14 cellular contexts compared by ENCODE assay signal in the genomic region with DNA sequence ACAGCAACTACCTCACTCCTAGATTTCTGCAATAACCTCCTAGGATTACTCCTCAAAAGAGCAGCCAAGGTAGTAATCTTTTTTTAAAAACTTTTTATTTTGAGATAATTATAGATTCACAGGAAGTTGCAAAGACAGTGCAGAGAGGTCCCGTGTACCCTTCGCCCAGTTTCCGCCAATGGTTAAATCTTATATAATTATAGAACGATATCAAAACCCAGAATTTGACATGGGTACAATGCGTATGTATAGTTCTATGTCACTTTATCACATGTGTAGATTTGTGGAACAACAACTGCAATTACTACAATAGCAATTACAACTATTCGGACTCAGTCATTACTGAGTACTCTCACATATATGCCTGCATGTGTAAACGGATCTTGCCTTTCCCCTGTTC.
DNase-seq lines count a peak whose midpoint lies in the region; ATAC-seq and TF ChIP-seq lines count a peak whose summit lies in the region.
"Had no signal": no experiment of that assay in that cellular context is flagged by ENCODE, and none has a peak within 500 bp of the region (broad histone marks: within the 10 kb centered on the region; RNA-seq: fewer than 3 reads in every experiment).

No MANE protein-coding gene starts in this region.

- no peak for ATAC-seq in activated CD4-positive, alpha-beta T cell treated with anti-CD3 and anti-CD28 coated beads for 36 hours
- no peak for ATAC-seq in stimulated activated effector memory CD8-positive, alpha-beta T cell treated with anti-CD3 and anti-CD28 coated beads, Interleukin-12 subunit alpha, Interleukin-12 subunit beta, amount 100 ng/mL, for 72 hours

- no peaks in the 10 kb centered on the region for H3K27me3 ChIP-seq in mammary epithelial cell (ENCODE audit: insufficient read depth, low read length)
- H3K27me3 ChIP-seq: colonic mucosa had no signal

- H3K27ac Mint-ChIP-seq in activated CD4-positive, alpha-beta T cell treated with anti-CD3 and anti-CD28 coated beads for 36 hours: peak overlapping the region; percentile 94
- H3K27ac Mint-ChIP-seq in stimulated activated effector memory CD8-positive, alpha-beta T cell treated with anti-CD3 and anti-CD28 coated beads, Interleukin-12 subunit alpha, Interleukin-12 subunit beta, amount 100 ng/mL, for 72 hours: peak overlapping the region; percentile 90

- intact Hi-C loops in activated CD4-positive, alpha-beta T cell treated with anti-CD3 and anti-CD28 coated beads for 36 hours (cut with DNase I, micrococcal nuclease): no loop called here
- intact Hi-C loops in mammary epithelial cell (cut with micrococcal nuclease): no loop called here

- POLR2A ChIA-PET in activated CD4-positive, alpha-beta T cell treated with anti-CD3 and anti-CD28 coated beads for 36 hours (lab: Charles Lee): interaction anchor here (0.6 to 1.5 kb wide), 7 partner anchors 54 to 298 kb away, joined by 3 to 11 read pairs (median 5); no protein-coding TSS in a partner anchor

- H3K36me3 ChIP-seq in mammary epithelial cell (ENCODE audit: insufficient read depth, low read length): peaks cover 2% of the 10 kb centered on the region
- H3K36me3 ChIP-seq: colonic mucosa, thoracic aorta had no signal

- CTCF ChIA-PET in activated CD4-positive, alpha-beta T cell treated with anti-CD3 and anti-CD28 coated beads for 36 hours (lab: Charles Lee): no interaction called here
- CTCF ChIA-PET in mammary epithelial cell (lab: Charles Lee; ENCODE audit: low non-redundant PET): no interaction called here

- H3K9me3 ChIP-seq in mammary epithelial cell (replicated peaks; ENCODE audit: insufficient read depth, low read length): no peaks in the 10 kb centered on the region
- H3K9me3 ChIP-seq: colonic mucosa, thoracic aorta had no signal

- peak overlapping the region; percentile 34 for H3K4me2 ChIP-seq in mammary epithelial cell (ENCODE audit: insufficient read depth, low read depth, low read length)

- H3K27ac ChIP-seq in mammary epithelial cell (ENCODE audit: insufficient read depth, low read depth, low read length): peak overlapping the region; percentile 64
- H3K27ac ChIP-seq: SK-N-MC had no signal

- no peak overlapping the region for H3K4me3 ChIP-seq in mammary epithelial cell (replicated peaks in 1 of 3; ENCODE audit: insufficient read depth in 1 of 3, low read depth in 2 of 3, low read length in 3 of 3)
- H3K4me3 ChIP-seq: colonic mucosa, SK-N-MC, thoracic aorta had no signal

- H2AFZ ChIP-seq in mammary epithelial cell (ENCODE audit: low read depth, low read length): no peak overlapping the region

- no peaks in the 10 kb centered on the region for H3K27me3 Mint-ChIP-seq in activated CD4-positive, alpha-beta T cell treated with anti-CD3 and anti-CD28 coated beads for 36 hours

- peaks cover 6% of the 10 kb centered on the region for H3K79me2 ChIP-seq in mammary epithelial cell (ENCODE audit: insufficient read depth, low read length)

- no peaks in the 10 kb centered on the region for H4K20me1 ChIP-seq in mammary epithelial cell (ENCODE audit: insufficient read depth, low read length)

- peak overlapping the region; percentile 67 for H3K4me3 Mint-ChIP-seq in activated CD4-positive, alpha-beta T cell treated with anti-CD3 and anti-CD28 coated beads for 36 hours
- peak overlapping the region; percentile 51 for H3K4me3 Mint-ChIP-seq in stimulated activated effector memory CD8-positive, alpha-beta T cell treated with anti-CD3 and anti-CD28 coated beads, Interleukin-12 subunit alpha, Interleukin-12 subunit beta, amount 100 ng/mL, for 72 hours

- peaks cover 9% of the 10 kb centered on the region for H3K9me3 Mint-ChIP-seq in activated CD4-positive, alpha-beta T cell treated with anti-CD3 and anti-CD28 coated beads for 36 hours (ENCODE audit: low read depth)
- no peaks in the 10 kb centered on the region for H3K9me3 Mint-ChIP-seq in stimulated activated effector memory CD8-positive, alpha-beta T cell treated with anti-CD3 and anti-CD28 coated beads, Interleukin-12 subunit alpha, Interleukin-12 subunit beta, amount 100 ng/mL, for 72 hours

- no peak overlapping the region for H3K9ac ChIP-seq in mammary epithelial cell (ENCODE audit: insufficient read depth, low read length)

- no TSS peak for BruUV-seq in mammary epithelial cell (replicated peaks; lab: Mats Ljungman, UMichigan)

- peaks cover 61% of the 10 kb centered on the region for H3K4me1 Mint-ChIP-seq in activated CD4-positive, alpha-beta T cell treated with anti-CD3 and anti-CD28 coated beads for 36 hours
- peaks cover 70% of the 10 kb centered on the region for H3K4me1 Mint-ChIP-seq in stimulated activated effector memory CD8-positive, alpha-beta T cell treated with anti-CD3 and anti-CD28 coated beads, Interleukin-12 subunit alpha, Interleukin-12 subunit beta, amount 100 ng/mL, for 72 hours

- no peak for TF ChIP-seq CTCF in mammary epithelial cell (conservative IDR thresholded peaks at IDR 0.05 in 1 of 2, IDR thresholded peaks at IDR 0.05 in 1 of 2; ENCODE audit: extremely low read depth in 1 of 2, insufficient read depth in 1 of 2, low read depth in 1 of 2, low read length in 2 of 2)

- dilution Hi-C loops in mammary epithelial cell (cut with HindIII; ENCODE audit: low sequenced_read_pairs): no loop called here

- H3K4me1 ChIP-seq in mammary epithelial cell (ENCODE audit: insufficient read depth, low read length): peaks cover 28% of the 10 kb centered on the region
- H3K4me1 ChIP-seq: colonic mucosa had no signal

- DNase-seq in activated CD4-positive, alpha-beta T cell treated with anti-CD3 and anti-CD28 coated beads for 36 hours: no peak
- no peak for DNase-seq in activated CD4-positive, alpha-beta T cell treated with anti-CD3 and anti-CD28 coated beads, Interleukin-2, amount 50 U/mL, for 48 hours
- DNase-seq in NAMALWA (ENCODE audit: low spot score) (peak; percentile 33), mammary epithelial cell (no peak), SW480 (ENCODE audit: low spot score) (no peak), OCI-M2 (lab: John Stamatoyannopoulos, UW; ENCODE audit: unreplicated experiment) (no peak)
- DNase-seq in stimulated activated effector memory CD8-positive, alpha-beta T cell treated with anti-CD3 and anti-CD28 coated beads, Interleukin-12 subunit alpha, Interleukin-12 subunit beta, amount 100 ng/mL, for 72 hours (ENCODE audit: low spot score in 2 of 2): no peak
- no peak for DNase-seq in stimulated activated CD4-positive, alpha-beta T cell treated with anti-CD3 and anti-CD28 coated beads, Interleukin-4, amount 100 ng/mL, for 24 hours
- DNase-seq: activated CD4-positive, CD25-positive, alpha-beta regulatory T cell treated with anti-CD3 and anti-CD28 coated beads, Interleukin-2, amount 50 U/mL, for 72 hours; colonic mucosa; NCI-H187; NCI-H774 had no signal

- H3K36me3 Mint-ChIP-seq in activated CD4-positive, alpha-beta T cell treated with anti-CD3 and anti-CD28 coated beads for 36 hours (ENCODE audit: low read depth): peaks cover 26% of the 10 kb centered on the region
- H3K36me3 Mint-ChIP-seq in stimulated activated effector memory CD8-positive, alpha-beta T cell treated with anti-CD3 and anti-CD28 coated beads, Interleukin-12 subunit alpha, Interleukin-12 subunit beta, amount 100 ng/mL, for 72 hours: peaks cover 14% of the 10 kb centered on the region

- 99% methylated on average over 7 of the region's 7 CpGs for WGBS in mammary epithelial cell (ENCODE audit: low coverage, missing lambda C conversion rate)

- in situ Hi-C loops in mammary epithelial cell (cut with MboI; ENCODE audit: low sequenced_read_pairs in 2 of 2): no loop called here
